2 cellular contexts compared by ENCODE assay signal in genomic region chr9:109584205-109584604, GRCh38.
TF ChIP-seq lines count a peak whose summit lies in the region.

No MANE protein-coding gene starts in this region.

TF ChIP-seq in SK-N-SH, 30 proteins besides CTCF, POLR2A, EP300 and RAD21 (continued from another document):
- no peak for TF ChIP-seq ZBTB33 (IDR thresholded peaks at IDR 0.05; ENCODE audit: borderline replicate concordance, low read depth)
- no peak for TF ChIP-seq JUND (IDR thresholded peaks at IDR 0.05)
- TF ChIP-seq MXI1 (IDR thresholded peaks at IDR 0.05; ENCODE audit: low read depth, low read length) = no peak
- TF ChIP-seq SMC3 (IDR thresholded peaks at IDR 0.05; ENCODE audit: low read depth, low read length) = no peak
- TF ChIP-seq SIN3A (IDR thresholded peaks at IDR 0.05; ENCODE audit: borderline replicate concordance, low read depth, low read length) = no peak
- TF ChIP-seq GABPA (IDR thresholded peaks at IDR 0.05; ENCODE audit: low read depth) = no peak
- no peak for TF ChIP-seq USF1 (IDR thresholded peaks at IDR 0.05; ENCODE audit: borderline replicate concordance, low read depth)
- no peak for TF ChIP-seq PBX3 (IDR thresholded peaks at IDR 0.05)
- TF ChIP-seq RCOR1 (IDR thresholded peaks at IDR 0.05; ENCODE audit: low read length) = no peak
- TF ChIP-seq FOSL2 (IDR thresholded peaks at IDR 0.05; ENCODE audit: borderline replicate concordance, low read depth) = no peak
- no peak for TF ChIP-seq TCF12 (IDR thresholded peaks at IDR 0.05)

TF ChIP-seq in SK-N-SH treated with all-trans-retinoic acid at 6 μM for 48 hours, 23 proteins besides CTCF, POLR2A, EP300 and RAD21 (continued from another document):
- TF ChIP-seq ZFP3 (CRISPR knock-in tag; IDR thresholded peaks at IDR 0.05) = no peak
- no peak for TF ChIP-seq CSDC2 (CRISPR knock-in tag; IDR thresholded peaks at IDR 0.05)
- no peak for TF ChIP-seq ARNTL (CRISPR knock-in tag; IDR thresholded peaks at IDR 0.05; ENCODE audit: borderline replicate concordance, low read depth)
- no peak for TF ChIP-seq TSHZ2 (CRISPR knock-in tag; IDR thresholded peaks at IDR 0.05)
- no peak for TF ChIP-seq PPARA (CRISPR knock-in tag; IDR thresholded peaks at IDR 0.05; ENCODE audit: borderline replicate concordance)
- no peak for TF ChIP-seq ESRRG (CRISPR knock-in tag; IDR thresholded peaks at IDR 0.05)
- TF ChIP-seq TCF4 (CRISPR knock-in tag; IDR thresholded peaks at IDR 0.05; ENCODE audit: borderline replicate concordance) = no peak
- no peak for TF ChIP-seq CSRNP3 (CRISPR knock-in tag; IDR thresholded peaks at IDR 0.05)
- TF ChIP-seq BACH2 (CRISPR knock-in tag; IDR thresholded peaks at IDR 0.05; ENCODE audit: borderline replicate concordance) = no peak
- no peak for TF ChIP-seq ZNF565 (CRISPR knock-in tag; conservative IDR thresholded peaks at IDR 0.05; ENCODE audit: low read depth)
